1 cellular context compared by ENCODE assay signal in genomic region chr1:213793482-213794067, GRCh38.
TF ChIP-seq lines count a peak whose summit lies in the region.

No MANE protein-coding gene starts in this region.

TF ChIP-seq in H1, 55 proteins besides CTCF, POLR2A, EP300 and RAD21 (continued from another document):
- no peak for TF ChIP-seq TCF12 (IDR thresholded peaks at IDR 0.05; ENCODE audit: low read depth, low read length)
- no peak for TF ChIP-seq TAF1 (IDR thresholded peaks at IDR 0.05; ENCODE audit: low read depth, low read length)
- TF ChIP-seq PHF8 (conservative IDR thresholded peaks at IDR 0.05; ENCODE audit: low read depth, low read length) = no peak
- no peak for TF ChIP-seq CBX8 (IDR thresholded peaks at IDR 0.05; ENCODE audit: borderline replicate concordance, low read depth, low read length)
- TF ChIP-seq JUND (IDR thresholded peaks at IDR 0.05; ENCODE audit: low read length) = no peak
- no peak for TF ChIP-seq RNF2 (IDR thresholded peaks at IDR 0.05; ENCODE audit: borderline replicate concordance, low read depth, low read length, missing control alignments, poor library complexity, severe bottlenecking)
- no peak for TF ChIP-seq SP4 (IDR thresholded peaks at IDR 0.05; ENCODE audit: low read length)
- no peak for TF ChIP-seq EZH2 (IDR thresholded peaks at IDR 0.05; ENCODE audit: low read depth, low read length, severe bottlenecking)
- TF ChIP-seq CHD1 (IDR thresholded peaks at IDR 0.05; ENCODE audit: low read depth, low read length) = no peak
- TF ChIP-seq ZNF274 (IDR thresholded peaks at IDR 0.05; ENCODE audit: borderline replicate concordance, extremely low read depth, low read length) = no peak
- no peak for TF ChIP-seq USF2 (IDR thresholded peaks at IDR 0.05; ENCODE audit: low read length)
- no peak for TF ChIP-seq RXRA (IDR thresholded peaks at IDR 0.05; ENCODE audit: insufficient read depth, low read depth, low read length)
- no peak for TF ChIP-seq HDAC2 (IDR thresholded peaks at IDR 0.05; ENCODE audit: borderline replicate concordance in 1 of 2, low read depth in 2 of 2, low read length in 2 of 2)
- TF ChIP-seq BACH1 (IDR thresholded peaks at IDR 0.05; ENCODE audit: low read length) = no peak
- no peak for TF ChIP-seq MAX (IDR thresholded peaks at IDR 0.05)
- TF ChIP-seq, protein P1, sequence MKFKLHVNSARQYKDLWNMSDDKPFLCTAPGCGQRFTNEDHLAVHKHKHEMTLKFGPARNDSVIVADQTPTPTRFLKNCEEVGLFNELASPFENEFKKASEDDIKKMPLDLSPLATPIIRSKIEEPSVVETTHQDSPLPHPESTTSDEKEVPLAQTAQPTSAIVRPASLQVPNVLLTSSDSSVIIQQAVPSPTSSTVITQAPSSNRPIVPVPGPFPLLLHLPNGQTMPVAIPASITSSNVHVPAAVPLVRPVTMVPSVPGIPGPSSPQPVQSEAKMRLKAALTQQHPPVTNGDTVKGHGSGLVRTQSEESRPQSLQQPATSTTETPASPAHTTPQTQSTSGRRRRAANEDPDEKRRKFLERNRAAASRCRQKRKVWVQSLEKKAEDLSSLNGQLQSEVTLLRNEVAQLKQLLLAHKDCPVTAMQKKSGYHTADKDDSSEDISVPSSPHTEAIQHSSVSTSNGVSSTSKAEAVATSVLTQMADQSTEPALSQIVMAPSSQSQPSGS (IDR thresholded peaks at IDR 0.05; ENCODE audit: low read length) = no peak
